16 cellular contexts compared by ENCODE assay signal in the genomic region with DNA sequence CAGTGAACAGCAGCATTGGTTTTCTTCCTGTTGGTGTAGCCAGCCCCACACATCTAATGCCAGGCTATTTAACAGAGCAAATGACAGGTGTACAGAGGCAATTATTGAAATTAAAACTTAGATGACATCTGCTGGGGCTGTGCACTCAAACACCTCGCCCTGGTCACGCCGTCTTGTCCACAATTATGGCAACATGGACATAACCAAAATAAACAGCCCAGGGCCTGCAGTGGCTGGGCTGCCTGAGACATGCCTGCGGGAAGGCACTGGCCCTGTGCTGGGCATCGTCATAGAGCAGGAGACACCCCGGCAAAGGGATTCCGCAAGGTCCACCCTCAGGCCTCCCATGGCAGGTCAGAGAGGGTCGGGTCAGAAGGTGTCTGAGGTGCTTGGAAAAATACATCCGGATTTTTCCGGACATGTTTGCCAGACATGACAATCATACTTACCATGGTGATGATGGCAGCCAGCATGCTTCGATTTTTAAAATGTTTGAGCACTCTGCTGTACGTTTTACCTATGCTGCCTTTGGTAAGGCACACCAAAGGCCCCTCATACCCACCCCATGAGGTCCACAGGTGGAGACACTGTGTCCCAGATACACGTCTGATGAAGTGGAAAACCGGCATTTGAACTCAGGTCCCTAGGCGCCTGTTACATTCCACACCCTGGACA. TPM values are rescaled to one million over a fixed set of nuclear protein-coding genes. Genes with fewer than 3 reads are reported as not detected.
DNase-seq lines count a peak whose midpoint lies in the region; ATAC-seq and TF ChIP-seq lines count a peak whose summit lies in the region.
"Had no signal": no experiment of that assay in that cellular context is flagged by ENCODE, and none has a peak within 500 bp of the region (broad histone marks: within the 10 kb centered on the region; RNA-seq: fewer than 3 reads in every experiment).

No MANE protein-coding gene starts in this region.

- POLR2A ChIA-PET in AG04450 (lab: Yijun Ruan, JAX) = no interaction called here

- ATAC-seq in GM23338 (no peak), sciatic nerve (no peak), GM21737 (IDR thresholded peaks at IDR 0.05; ENCODE audit: unreplicated experiment) (no peak), GM21786 (IDR thresholded peaks at IDR 0.05; ENCODE audit: unreplicated experiment) (no peak)
- ATAC-seq: CD8-positive, alpha-beta T cell had no signal

- peaks cover 13% of the 10 kb centered on the region for H3K4me1 Mint-ChIP-seq in GM23338

- no peak overlapping the region for H2BK120ac ChIP-seq in mesenchymal stem cell (ENCODE audit: low read depth, low read length)

- H3K4me1 ChIP-seq in GM23338 (ENCODE audit: insufficient read depth) = peaks cover 12% of the 10 kb centered on the region; the same call in 1 of the 2 replicates
- peaks cover 19% of the 10 kb centered on the region for H3K4me1 ChIP-seq in mesenchymal stem cell (ENCODE audit: control insufficient read depth, insufficient read depth, low read depth, low read length)
- peaks cover 32 to 33% of the 10 kb centered on the region in 2 donors for H3K4me1 ChIP-seq in thyroid gland
- H3K4me1 ChIP-seq: BE2C had no signal

- H3K4ac ChIP-seq in mesenchymal stem cell (ENCODE audit: low read depth in 1 of 2, low read length in 2 of 2) = no peak overlapping the region

- H4K91ac ChIP-seq in mesenchymal stem cell (ENCODE audit: low read length) = peak overlapping the region; percentile 61

- TF ChIP-seq POLR2A in thyroid gland (IDR thresholded peaks at IDR 0.05) = no peak

- H3K9me2 ChIP-seq in GM23338 (ENCODE audit: insufficient read depth) = no peaks in the 10 kb centered on the region

- H2BK12ac ChIP-seq in mesenchymal stem cell (ENCODE audit: low read length in 2 of 2) = no peak overlapping the region

- no peak overlapping the region for H2BK15ac ChIP-seq in mesenchymal stem cell (ENCODE audit: low read depth, poor library complexity, severe bottlenecking)

- 92% methylated on average over 15 of the region's 15 CpGs for WGBS in mesenchymal stem cell
- WGBS in thyroid gland, 2 donors = 80 to 90% methylated on average over 15 of the region's 15 CpGs

- peaks cover 8% of the 10 kb centered on the region; the same call in 1 of the 2 replicates for H3K79me2 ChIP-seq in GM23338 (replicated peaks; ENCODE audit: insufficient read depth)

- DNase-seq in AG04450 (ENCODE audit: low read depth, low spot score) (no peak), GM23338 (ENCODE audit: low spot score) (no peak), mesenchymal stem cell (no peak), sciatic nerve (ENCODE audit: low spot score) (peak; percentile 31), SKM-1 (lab: John Stamatoyannopoulos, UW; ENCODE audit: unreplicated experiment) (no peak), thyroid gland (no peak)
- DNase-seq: BE2C; CD8-positive, alpha-beta T cell; COR-L47; DMS153; DMS79 treated with DMSO at 0.1 percent for 48 hours; EL had no signal

- H3F3A ChIP-seq in GM23338 (replicated peaks; ENCODE audit: low read depth) = no peaks in the 10 kb centered on the region

- no peak overlapping the region for H3K4me3 Mint-ChIP-seq in GM23338
- H3K4me3 Mint-ChIP-seq: CD8-positive, alpha-beta T cell had no signal

- no peak overlapping the region for H3K4me2 ChIP-seq in GM23338
- H3K4me2 ChIP-seq in mesenchymal stem cell (ENCODE audit: low read length, poor library complexity, severe bottlenecking) = no peak overlapping the region

- H3K23ac ChIP-seq in mesenchymal stem cell (ENCODE audit: low read length in 2 of 2) = no peak overlapping the region

- H3K4me3 ChIP-seq in AG04450 (ENCODE audit: low read depth, low read length) = no peak overlapping the region
- H3K4me3 ChIP-seq in GM23338 = no peak overlapping the region
- no peak overlapping the region for H3K4me3 ChIP-seq in mesenchymal stem cell (ENCODE audit: insufficient read depth in 1 of 2, low read depth in 1 of 2, low read length in 2 of 2)
- no peak overlapping the region for H3K4me3 ChIP-seq in thyroid gland (replicated peaks in 1 of 3)

- H2AFZ ChIP-seq in GM23338 = no peak overlapping the region
- H2AFZ ChIP-seq in mesenchymal stem cell (ENCODE audit: low read depth, low read length) = no peak overlapping the region

- H3K27me3 Mint-ChIP-seq in GM23338 (ENCODE audit: insufficient read depth, low read depth, poor library complexity) = no peaks in the 10 kb centered on the region

- TF ChIP-seq CTCF in AG04450 (IDR thresholded peaks at IDR 0.05; ENCODE audit: low read depth, low read length) (no peak), GM23338 (conservative IDR thresholded peaks at IDR 0.05; ENCODE audit: low read depth in 2 of 2) (no peak), thyroid gland (IDR thresholded peaks at IDR 0.05) (no peak)

- H3K9ac ChIP-seq in mesenchymal stem cell (ENCODE audit: low read length) = no peak overlapping the region

- H3K36me3 ChIP-seq in GM23338 (ENCODE audit: insufficient read depth) (no peaks in the 10 kb centered on the region), mesenchymal stem cell (ENCODE audit: control insufficient read depth in 1 of 2, insufficient read depth in 2 of 2, low read depth in 1 of 2, low read length in 2 of 2) (peaks cover 21 to 29% of the 10 kb centered on the region in 2 experiments), thyroid gland (no peaks in the 10 kb centered on the region)
- H3K36me3 ChIP-seq: BE2C had no signal

- H3K27me3 ChIP-seq in AG04450 (ENCODE audit: control insufficient read depth, insufficient read depth, low read length) (no peaks in the 10 kb centered on the region), GM23338 (ENCODE audit: insufficient read depth) (no peaks in the 10 kb centered on the region), mesenchymal stem cell (ENCODE audit: control insufficient read depth in 1 of 2, insufficient read depth in 1 of 2, low read length in 2 of 2) (no peaks in the 10 kb centered on the region), thyroid gland (no peaks in the 10 kb centered on the region)
- H3K27me3 ChIP-seq: BE2C had no signal

- H4K20me1 ChIP-seq in GM23338 (replicated peaks; ENCODE audit: insufficient read depth) = peaks cover 6% of the 10 kb centered on the region; the same call in 1 of the 2 replicates

- H3K27ac Mint-ChIP-seq in GM23338 = peak overlapping the region; percentile 72; the same call in 1 of the 2 replicates
- H3K27ac Mint-ChIP-seq: CD8-positive, alpha-beta T cell had no signal

- no peak overlapping the region for H3K18ac ChIP-seq in mesenchymal stem cell (ENCODE audit: low read depth in 1 of 2, low read length in 2 of 2)

- CTCF ChIA-PET in AG04450 (lab: Charles Lee) = interaction anchor here (1.6 kb wide), 1 partner anchor 37 kb away, joined by 10 read pairs; no protein-coding TSS in a partner anchor

- H4K8ac ChIP-seq in mesenchymal stem cell (ENCODE audit: low read length) = no peak overlapping the region

- H2AK5ac ChIP-seq in mesenchymal stem cell (ENCODE audit: low read length, severe bottlenecking) = no peak overlapping the region

- H2BK5ac ChIP-seq in mesenchymal stem cell (ENCODE audit: low read depth, low read length, poor library complexity, severe bottlenecking) = no peak overlapping the region

- H3K9me3 Mint-ChIP-seq in GM23338 = no peaks in the 10 kb centered on the region
- H3K9me3 Mint-ChIP-seq: CD8-positive, alpha-beta T cell had no signal

- no peaks in the 10 kb centered on the region for H3K36me3 Mint-ChIP-seq in GM23338 (ENCODE audit: low read depth)
- H3K36me3 Mint-ChIP-seq: CD8-positive, alpha-beta T cell had no signal

- H3K9me3 ChIP-seq in AG04450 (ENCODE audit: control insufficient read depth, insufficient read depth, low read length) (no peaks in the 10 kb centered on the region; the same call in 1 of the 2 replicates), mesenchymal stem cell (ENCODE audit: control insufficient read depth, low read length) (no peaks in the 10 kb centered on the region), thyroid gland (no peaks in the 10 kb centered on the region)
- H3K9me3 ChIP-seq: BE2C had no signal

- H3K14ac ChIP-seq in mesenchymal stem cell (ENCODE audit: low read length in 2 of 2) = peak overlapping the region in 1 of 2 experiments; percentile 18

- peaks cover 39% of the 10 kb centered on the region for H3K79me1 ChIP-seq in mesenchymal stem cell (replicated peaks; ENCODE audit: low read length, poor library complexity, severe bottlenecking)

- H3K27ac ChIP-seq in AG04450 (ENCODE audit: low read depth, low read length) (peak overlapping the region; percentile 2), GM23338 (ENCODE audit: low read depth) (no peak overlapping the region), mesenchymal stem cell (ENCODE audit: low read length, poor library complexity, severe bottlenecking) (no peak overlapping the region), thyroid gland (no peak overlapping the region)
- H3K27ac ChIP-seq: C4-2B, HL-60 had no signal

- intact Hi-C loops in sciatic nerve (cut with DNase I) = no loop called here
- intact Hi-C loops in thyroid gland (cut with DNase I) = no loop called here

TF ChIP-seq in GM23338, 12 proteins besides CTCF, POLR2A, EP300 and RAD21 (continues in another document):
- no peak for TF ChIP-seq ZNF331 (CRISPR knock-in tag; IDR thresholded peaks at IDR 0.05; ENCODE audit: low read depth)

RNA-seq across cellular contexts. Expression of a gene that starts 47.8 kb away (rescaled TPM):
- polyA plus RNA-seq in AG04450 (2011; rRNA removed) (10.9 and 15.4 TPM in 2 replicates), GM23338 (2016; fragmentation: Nextera tagmentation; extraction: Ambion mirVana) (3.3 and 3.8 TPM in 2 replicates)
- polyA minus RNA-seq in AG04450 (2011; rRNA and poly(A)+ RNA removed) = 28.1 and 30.6 TPM in 2 replicates
- total RNA-seq in GM23338 (2014; rRNA removed; shearing (Covaris generic)) = 8.7 and 8.9 TPM in 2 replicates
- 28.5 TPM for polyA plus RNA-seq in mesenchymal stem cell (2013, experiment 1 of 2)
- 27.9 TPM for polyA plus RNA-seq in mesenchymal stem cell (2013, experiment 2 of 2)
- total RNA-seq in sciatic nerve (32.8 TPM), thyroid gland (10 to 100 TPM; 15.0 to 18.8 (median 18.1) TPM)
- total RNA-seq: CD8-positive, alpha-beta T cell had no signal
